ENCODE assay signal across 1 cellular context in the genomic region with DNA sequence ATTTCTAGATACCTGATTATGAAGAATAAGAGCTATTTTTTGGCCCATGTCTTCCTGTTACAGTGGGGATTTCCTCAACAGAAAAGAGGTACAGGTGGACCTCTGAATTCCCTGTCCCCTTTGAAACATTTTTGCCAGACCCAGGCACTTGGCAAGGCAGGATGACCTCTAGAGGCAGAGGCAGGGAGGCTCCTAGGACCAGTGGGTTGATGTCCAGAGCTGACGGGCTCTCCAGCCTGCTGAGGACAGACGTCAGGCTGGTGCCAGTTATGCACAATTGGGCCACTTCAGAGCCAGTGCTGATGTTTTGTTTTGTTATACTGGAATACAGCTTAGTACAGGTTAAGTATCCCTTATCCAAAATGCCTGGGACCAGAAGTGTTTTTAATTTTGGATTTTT.
TF ChIP-seq lines count a peak whose summit lies in the region.

No MANE protein-coding gene starts in this region.

TF ChIP-seq in IMR-90, 13 proteins besides CTCF, POLR2A, EP300 and RAD21 (continued from another document):
- TF ChIP-seq, protein P1, sequence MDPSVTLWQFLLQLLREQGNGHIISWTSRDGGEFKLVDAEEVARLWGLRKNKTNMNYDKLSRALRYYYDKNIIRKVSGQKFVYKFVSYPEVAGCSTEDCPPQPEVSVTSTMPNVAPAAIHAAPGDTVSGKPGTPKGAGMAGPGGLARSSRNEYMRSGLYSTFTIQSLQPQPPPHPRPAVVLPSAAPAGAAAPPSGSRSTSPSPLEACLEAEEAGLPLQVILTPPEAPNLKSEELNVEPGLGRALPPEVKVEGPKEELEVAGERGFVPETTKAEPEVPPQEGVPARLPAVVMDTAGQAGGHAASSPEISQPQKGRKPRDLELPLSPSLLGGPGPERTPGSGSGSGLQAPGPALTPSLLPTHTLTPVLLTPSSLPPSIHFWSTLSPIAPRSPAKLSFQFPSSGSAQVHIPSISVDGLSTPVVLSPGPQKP (IDR thresholded peaks at IDR 0.05; ENCODE audit: borderline replicate concordance, low read depth, low read length) = no peak
- no peak for TF ChIP-seq MAZ (IDR thresholded peaks at IDR 0.05; ENCODE audit: borderline replicate concordance, low read depth, low read length)
- TF ChIP-seq MXI1 (IDR thresholded peaks at IDR 0.05; ENCODE audit: borderline replicate concordance, low read depth, low read length) = no peak
- TF ChIP-seq FOS (IDR thresholded peaks at IDR 0.05; ENCODE audit: low read depth, low read length) = no peak
- TF ChIP-seq SMC3 (IDR thresholded peaks at IDR 0.05; ENCODE audit: low read depth, low read length) = no peak
- TF ChIP-seq, protein P2, sequence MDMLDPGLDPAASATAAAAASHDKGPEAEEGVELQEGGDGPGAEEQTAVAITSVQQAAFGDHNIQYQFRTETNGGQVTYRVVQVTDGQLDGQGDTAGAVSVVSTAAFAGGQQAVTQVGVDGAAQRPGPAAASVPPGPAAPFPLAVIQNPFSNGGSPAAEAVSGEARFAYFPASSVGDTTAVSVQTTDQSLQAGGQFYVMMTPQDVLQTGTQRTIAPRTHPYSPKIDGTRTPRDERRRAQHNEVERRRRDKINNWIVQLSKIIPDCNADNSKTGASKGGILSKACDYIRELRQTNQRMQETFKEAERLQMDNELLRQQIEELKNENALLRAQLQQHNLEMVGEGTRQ (IDR thresholded peaks at IDR 0.05; ENCODE audit: low read depth, low read length) = no peak
- TF ChIP-seq CHD1 (IDR thresholded peaks at IDR 0.05; ENCODE audit: low read depth, low read length) = no peak
- no peak for TF ChIP-seq NFE2L2 (IDR thresholded peaks at IDR 0.05; ENCODE audit: low read depth, low read length)
